ENCODE assay signal across 2 cellular contexts in genomic region chr14:67719385-67719784, GRCh38.
A peak's percentile ranks its signal among the peaks of the same experiment; 100 is the strongest.
TF ChIP-seq lines count a peak whose summit lies in the region.

No MANE protein-coding gene starts in this region.

TF ChIP-seq in HEK293, 187 proteins besides CTCF, POLR2A, EP300 and RAD21:
- TF ChIP-seq ZNF121 (tag by site-specific recombination; IDR thresholded peaks at IDR 0.05) = 0 out of 2 replicates have a peak, but pooled peaks have one; percentile 22

TF ChIP-seq in WTC11, 78 proteins besides CTCF, POLR2A, EP300 and RAD21:
- 0 out of 2 replicates have a peak, but pooled peaks have one; percentile 52 for TF ChIP-seq ZNF121 (CRISPR knock-in tag; IDR thresholded peaks at IDR 0.05)
